In genomic region chr6:110890288-110890687, GRCh38 we compare ENCODE assay signal across 14 cellular contexts. TPM values are rescaled to one million over a fixed set of nuclear protein-coding genes. Genes with fewer than 3 reads are reported as not detected.
DNase-seq lines count a peak whose midpoint lies in the region; ATAC-seq and TF ChIP-seq lines count a peak whose summit lies in the region.
"Had no signal": no experiment of that assay in that cellular context is flagged by ENCODE, and none has a peak within 500 bp of the region (broad histone marks: within the 10 kb centered on the region; RNA-seq: fewer than 3 reads in every experiment).

No MANE protein-coding gene starts in this region.

- no peaks in the 10 kb centered on the region for H3K27me3 Mint-ChIP-seq in activated CD8-positive, alpha-beta memory T cell treated with anti-CD3 and anti-CD28 coated beads, Interleukin-2, amount 10 ng/mL, durations not matched to agents 7 days and 5 days
- no peaks in the 10 kb centered on the region for H3K27me3 Mint-ChIP-seq in central memory CD8-positive, alpha-beta T cell
- no peaks in the 10 kb centered on the region for H3K27me3 Mint-ChIP-seq in chondrocyte (ENCODE audit: low read depth)
- H3K27me3 Mint-ChIP-seq: CD4-positive, alpha-beta memory T cell had no signal

- TF ChIP-seq CTCF in 22Rv1 (IDR thresholded peaks at IDR 0.05): no peak
- TF ChIP-seq CTCF in LNCaP clone FGC (IDR thresholded peaks at IDR 0.05; ENCODE audit: control insufficient read depth, extremely low read depth, insufficient read depth): no peak
- TF ChIP-seq CTCF in chondrocyte (IDR thresholded peaks at IDR 0.05): no peak

- no peak for DNase-seq in activated CD8-positive, alpha-beta memory T cell treated with anti-CD3 and anti-CD28 coated beads, Interleukin-2, amount 10 ng/mL, durations not matched to agents 7 days and 5 days
- DNase-seq in activated CD8-positive, alpha-beta memory T cell treated with anti-CD3 and anti-CD28 coated beads, Interleukin-2, amount 50 U/mL, for 48 hours: no peak
- DNase-seq in LNCaP clone FGC (ENCODE audit: low read depth): no peak
- no peak for DNase-seq in central memory CD8-positive, alpha-beta T cell (ENCODE audit: low spot score in 2 of 2)
- no peak for DNase-seq in chondrocyte (ENCODE audit: low spot score)
- DNase-seq: ACHN; CD4-positive, alpha-beta memory T cell; DMS79; EL had no signal

- H3K4me3 Mint-ChIP-seq in activated CD8-positive, alpha-beta memory T cell treated with anti-CD3 and anti-CD28 coated beads, Interleukin-2, amount 10 ng/mL, durations not matched to agents 7 days and 5 days: no peak overlapping the region
- no peak overlapping the region for H3K4me3 Mint-ChIP-seq in central memory CD8-positive, alpha-beta T cell
- no peak overlapping the region for H3K4me3 Mint-ChIP-seq in chondrocyte (ENCODE audit: unreplicated experiment)
- H3K4me3 Mint-ChIP-seq: CD4-positive, alpha-beta memory T cell had no signal

- peaks cover 56% of the 10 kb centered on the region for H3K36me3 Mint-ChIP-seq in activated CD8-positive, alpha-beta memory T cell treated with anti-CD3 and anti-CD28 coated beads, Interleukin-2, amount 10 ng/mL, durations not matched to agents 7 days and 5 days
- peaks cover 57% of the 10 kb centered on the region for H3K36me3 Mint-ChIP-seq in central memory CD8-positive, alpha-beta T cell (ENCODE audit: insufficient read depth)
- peaks cover 24% of the 10 kb centered on the region for H3K36me3 Mint-ChIP-seq in chondrocyte (ENCODE audit: low read depth)

- peak overlapping the region; percentile 98 for H3K27ac ChIP-seq in 22Rv1
- H3K27ac ChIP-seq: BLaER1 treated with 17β-estradiol and CSF1 and Interleukin-3, amounts not matched to agents 10 nM and 100 nM had no signal

- H3K27ac Mint-ChIP-seq in activated CD8-positive, alpha-beta memory T cell treated with anti-CD3 and anti-CD28 coated beads, Interleukin-2, amount 10 ng/mL, durations not matched to agents 7 days and 5 days: no peak overlapping the region
- peak overlapping the region; percentile 13 for H3K27ac Mint-ChIP-seq in central memory CD8-positive, alpha-beta T cell (ENCODE audit: low read depth)
- H3K27ac Mint-ChIP-seq in chondrocyte (ENCODE audit: unreplicated experiment): no peak overlapping the region

- ATAC-seq in activated CD8-positive, alpha-beta memory T cell treated with anti-CD3 and anti-CD28 coated beads, Interleukin-2, amount 10 ng/mL, durations not matched to agents 7 days and 5 days: peak; percentile 40
- ATAC-seq in central memory CD8-positive, alpha-beta T cell (replicated peaks; ENCODE audit: extremely low read depth, poor library complexity, severe bottlenecking): no peak
- ATAC-seq in GM18498 (IDR thresholded peaks at IDR 0.05; ENCODE audit: unreplicated experiment): no peak
- no peak for ATAC-seq in GM21423 (IDR thresholded peaks at IDR 0.05; ENCODE audit: unreplicated experiment)

- no peaks in the 10 kb centered on the region for H3K9me3 Mint-ChIP-seq in activated CD8-positive, alpha-beta memory T cell treated with anti-CD3 and anti-CD28 coated beads, Interleukin-2, amount 10 ng/mL, durations not matched to agents 7 days and 5 days (ENCODE audit: low read depth)
- no peaks in the 10 kb centered on the region for H3K9me3 Mint-ChIP-seq in central memory CD8-positive, alpha-beta T cell
- H3K9me3 Mint-ChIP-seq in chondrocyte (ENCODE audit: low read depth): no peaks in the 10 kb centered on the region
- H3K9me3 Mint-ChIP-seq: CD4-positive, alpha-beta memory T cell had no signal

- H3K4me3 ChIP-seq in LNCaP clone FGC (ENCODE audit: low read depth, low read length): peak overlapping the region; percentile 94
- H3K4me3 ChIP-seq: BLaER1 treated with 17β-estradiol and CSF1 and Interleukin-3, amounts not matched to agents 10 nM and 100 nM; HAP-1 had no signal

- peaks cover 29% of the 10 kb centered on the region for H3K4me1 Mint-ChIP-seq in activated CD8-positive, alpha-beta memory T cell treated with anti-CD3 and anti-CD28 coated beads, Interleukin-2, amount 10 ng/mL, durations not matched to agents 7 days and 5 days
- H3K4me1 Mint-ChIP-seq in central memory CD8-positive, alpha-beta T cell: peaks cover 23% of the 10 kb centered on the region
- H3K4me1 Mint-ChIP-seq in chondrocyte (ENCODE audit: low read depth): peaks cover 12% of the 10 kb centered on the region

- CTCF ChIA-PET in activated CD8-positive, alpha-beta memory T cell treated with anti-CD3 and anti-CD28 coated beads, Interleukin-2, amount 10 ng/mL, durations not matched to agents 7 days and 5 days (lab: Charles Lee): interaction anchor here (0.9 to 1.9 kb wide), 4 partner anchors 12 to 208 kb away, joined by 3 to 13 read pairs (median 6); no protein-coding TSS in a partner anchor

RNA-seq across cellular contexts. Expression of gene AMD1, which starts 15.7 kb away (rescaled TPM):
- total RNA-seq in activated CD8-positive, alpha-beta memory T cell treated with anti-CD3 and anti-CD28 coated beads, Interleukin-2, amount 10 ng/mL, durations not matched to agents 7 days and 5 days: 10 to 100 TPM; 71.2 to 85.1 TPM
- 31.1 to 47.0 TPM (median 32.7 TPM) in 3 replicates for total RNA-seq in chondrocyte
